8 cellular contexts compared by ENCODE assay signal in the genomic region with DNA sequence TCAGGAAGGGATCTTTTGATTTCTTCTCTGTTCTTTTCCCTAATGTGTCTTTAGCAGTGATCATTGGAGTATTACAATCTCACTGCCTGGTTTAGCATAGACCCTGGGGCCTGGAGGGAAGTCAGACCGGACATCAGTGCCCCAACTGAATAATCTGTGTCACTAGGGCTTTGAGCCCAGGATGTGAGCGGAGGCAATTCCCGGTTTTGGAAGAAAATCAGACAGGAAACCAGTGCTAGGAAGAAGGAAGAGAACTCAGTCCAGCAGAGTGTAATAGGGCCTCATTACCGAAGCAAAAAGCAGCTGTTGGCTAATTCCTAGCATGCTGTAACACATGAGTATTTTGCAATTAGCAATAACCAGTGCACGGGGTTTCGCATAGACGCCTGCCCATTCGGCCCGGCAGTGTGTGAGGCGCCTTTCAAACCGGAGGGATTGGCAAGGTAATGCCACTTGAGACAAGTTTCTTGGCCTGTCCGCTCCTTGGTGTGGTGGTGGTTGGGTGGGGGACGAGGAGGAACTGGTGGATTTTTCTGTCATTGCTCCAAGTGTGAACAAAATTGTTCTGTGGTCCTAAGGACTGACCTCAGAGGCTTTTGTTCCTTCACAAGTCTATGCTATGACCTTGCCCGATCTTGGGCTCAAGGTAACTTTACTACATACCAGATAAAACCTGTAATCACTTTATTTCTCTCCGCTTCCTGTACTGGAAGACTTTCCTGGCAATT. TPM values are rescaled to one million over a fixed set of nuclear protein-coding genes. Genes with fewer than 3 reads are reported as not detected.
DNase-seq lines count a peak whose midpoint lies in the region; ATAC-seq and TF ChIP-seq lines count a peak whose summit lies in the region.

No MANE protein-coding gene starts in this region.

- H3K27ac ChIP-seq in mammary epithelial cell (ENCODE audit: insufficient read depth, low read depth, low read length), result peak overlapping the region; percentile 90

- CTCF ChIA-PET in mammary epithelial cell (lab: Charles Lee; ENCODE audit: low non-redundant PET), result interaction anchor here (0.6 to 0.7 kb wide), 4 partner anchors 150 to 672 kb away, joined by 3 to 4 read pairs (median 4); no protein-coding TSS in a partner anchor

- H3K36me3 ChIP-seq in mammary epithelial cell (ENCODE audit: insufficient read depth, low read length), result peaks cover 2% of the 10 kb centered on the region

- in situ Hi-C loops in mammary epithelial cell (cut with MboI; ENCODE audit: low sequenced_read_pairs in 2 of 2), result loop anchor here in 1 of 2 donors (10.0 to 25.0 kb wide), 3 partner anchors 211 to 633 kb away; a partner anchor contains a TSS

- peak overlapping the region; percentile 97 for H3K9ac ChIP-seq in mammary epithelial cell (ENCODE audit: insufficient read depth, low read length)

- dilution Hi-C loops in mammary epithelial cell (cut with HindIII; ENCODE audit: low sequenced_read_pairs), result no loop called here

- no peaks in the 10 kb centered on the region for H3K9me3 Mint-ChIP-seq in activated T-cell treated with anti-CD3 and anti-CD28 coated beads, Interleukin-2, amount 50 U/mL, for 4 hours

- TSS peak; percentile 38 for BruUV-seq in mammary epithelial cell (replicated peaks; lab: Mats Ljungman, UMichigan)

- whole genome bisulfite sequencing in mammary epithelial cell (ENCODE audit: low coverage, missing lambda C conversion rate), result 9% methylated on average over 15 of the region's 15 CpGs
- WGBS in lower leg skin, 2 donors, result 2 to 9% methylated on average over 15 of the region's 15 CpGs

- H3K27me3 Mint-ChIP-seq in activated T-cell treated with anti-CD3 and anti-CD28 coated beads, Interleukin-2, amount 50 U/mL, for 4 hours (ENCODE audit: low read depth), result no peaks in the 10 kb centered on the region

- peaks cover 36% of the 10 kb centered on the region for H3K4me1 Mint-ChIP-seq in activated T-cell treated with anti-CD3 and anti-CD28 coated beads, Interleukin-2, amount 50 U/mL, for 4 hours (ENCODE audit: low read depth)

- H3K79me2 ChIP-seq in mammary epithelial cell (ENCODE audit: insufficient read depth, low read length), result peaks cover 78% of the 10 kb centered on the region

- H3K9me3 ChIP-seq in mammary epithelial cell (replicated peaks; ENCODE audit: insufficient read depth, low read length), result no peaks in the 10 kb centered on the region

- intact Hi-C loops in mammary epithelial cell (cut with micrococcal nuclease), result loop anchor here (1.0 to 10.0 kb wide), 9 partner anchors 57 to 692 kb away; a partner anchor contains a TSS
- intact Hi-C loops in lower leg skin (cut with DNase I; ENCODE audit: low total_unique reads), result loop anchor here (5.0 kb wide), 1 partner anchor 688 kb away; no protein-coding TSS in a partner anchor

- H3K4me1 ChIP-seq in mammary epithelial cell (ENCODE audit: insufficient read depth, low read length), result peaks cover 50% of the 10 kb centered on the region

- no peak for TF ChIP-seq POLR2A in lower leg skin (IDR thresholded peaks at IDR 0.05)

- TF ChIP-seq CTCF in mammary epithelial cell (conservative IDR thresholded peaks at IDR 0.05 in 1 of 2, IDR thresholded peaks at IDR 0.05 in 1 of 2; ENCODE audit: extremely low read depth in 1 of 2, insufficient read depth in 1 of 2, low read depth in 1 of 2, low read length in 2 of 2) (no peak), lower leg skin (IDR thresholded peaks at IDR 0.05) (no peak)

- no peak overlapping the region for H3K4me3 Mint-ChIP-seq in activated T-cell treated with anti-CD3 and anti-CD28 coated beads, Interleukin-2, amount 50 U/mL, for 4 hours

- H3K4me3 ChIP-seq in mammary epithelial cell (replicated peaks in 1 of 3; ENCODE audit: insufficient read depth in 1 of 3, low read depth in 2 of 3, low read length in 3 of 3), result peak overlapping the region; percentile 83 to 93 (median 92)
- peak overlapping the region; percentile 97 for H3K4me3 ChIP-seq in lower leg skin (ENCODE audit: low read depth, poor library complexity, severe bottlenecking)

- peaks cover 14% of the 10 kb centered on the region for H3K36me3 Mint-ChIP-seq in activated T-cell treated with anti-CD3 and anti-CD28 coated beads, Interleukin-2, amount 50 U/mL, for 4 hours (ENCODE audit: insufficient read depth)

- peak; percentile 51 for DNase-seq in A172 (ENCODE audit: low spot score)
- peak; percentile 75 for DNase-seq in LHCN-M2 (ENCODE audit: low read depth)
- DNase-seq in mammary epithelial cell, result peak; percentile 72
- DNase-seq in lower leg skin (ENCODE audit: low spot score in 2 of 2), result peak; percentile 86 to 94
- no peak for DNase-seq in pons (ENCODE audit: low spot score)
- DNase-seq in HuH-7.5 (ENCODE audit: low spot score), result no peak
- no peak for DNase-seq in activated T-cell treated with anti-CD3 and anti-CD28 coated beads, Interleukin-2, amount 50 U/mL, for 4 hours

- H3K4me2 ChIP-seq in mammary epithelial cell (ENCODE audit: insufficient read depth, low read depth, low read length), result peak overlapping the region; percentile 90

- H3K27me3 ChIP-seq in mammary epithelial cell (ENCODE audit: insufficient read depth, low read length), result no peaks in the 10 kb centered on the region

- H4K20me1 ChIP-seq in mammary epithelial cell (ENCODE audit: insufficient read depth, low read length), result no peaks in the 10 kb centered on the region

- ATAC-seq in HG02938 (IDR thresholded peaks at IDR 0.05; ENCODE audit: unreplicated experiment), result no peak
- ATAC-seq in activated T-cell treated with anti-CD3 and anti-CD28 coated beads, Interleukin-2, amount 50 U/mL, for 4 hours, result no peak

- no peak overlapping the region for H2AFZ ChIP-seq in mammary epithelial cell (ENCODE audit: low read depth, low read length)

RNA-seq across cellular contexts. Expression of a gene that starts 2.8 kb away (rescaled TPM):
- 36.1 and 39.7 TPM in 2 replicates for total RNA-seq in A172 (2014; rRNA removed; shearing (Covaris generic))
- total RNA-seq in LHCN-M2 (2014; rRNA removed) (50.7 and 62.2 TPM in 2 replicates), mammary epithelial cell (10 to 100 TPM; 89.9 to 92.9 TPM), lower leg skin (100 to 1,000 TPM; 189 to 423 (median 301) TPM)
- polyA plus RNA-seq in LHCN-M2 (2012), result 46.8 TPM
- 30.6 TPM for polyA plus RNA-seq in mammary epithelial cell
- 126 TPM for polyA minus RNA-seq in mammary epithelial cell
- 10 to 100 TPM; 71.5 to 98.6 (median 90.4) TPM for total RNA-seq in activated T-cell treated with anti-CD3 and anti-CD28 coated beads, Interleukin-2, amount 50 U/mL, for 4 hours

Comparison
In these comparisons a context has a peak if more than half of its experiments do, and no peak if none do; other contexts are left out.
1. DNase-seq: peak in A172 (single experiment), LHCN-M2 (single experiment), mammary epithelial cell (single experiment) and lower leg skin (2 of 2); none in pons (single experiment), HuH-7.5 (single experiment) and activated T-cell treated with anti-CD3 and anti-CD28 coated beads, Interleukin-2, amount 50 U/mL, for 4 hours (single experiment).